In genomic region chr9:41090386-41090785, GRCh38 we compare ENCODE assay signal across 1 cellular context. TPM values are rescaled to one million over a fixed set of nuclear protein-coding genes. Genes with fewer than 3 reads are reported as not detected.
"Had no signal": no experiment of that assay in that cellular context is flagged by ENCODE, and none has a peak within 500 bp of the region (broad histone marks: within the 10 kb centered on the region; RNA-seq: fewer than 3 reads in every experiment).

No MANE protein-coding gene starts in this region.

RNA-seq across cellular contexts. Expression of gene FOXD4L6, which starts 38.1 kb away (rescaled TPM):
- total RNA-seq: LHCN-M2 had no signal
